ENCODE assay signal across 28 cellular contexts in genomic region chr16:66401610-66402009, GRCh38. TPM values are rescaled to one million over a fixed set of nuclear protein-coding genes. Genes with fewer than 3 reads are reported as not detected.
A peak's percentile ranks its signal among the peaks of the same experiment; 100 is the strongest.
DNase-seq lines count a peak whose midpoint lies in the region; ATAC-seq and TF ChIP-seq lines count a peak whose summit lies in the region.
"Had no signal": no experiment of that assay in that cellular context is flagged by ENCODE, and none has a peak within 500 bp of the region (broad histone marks: within the 10 kb centered on the region; RNA-seq: fewer than 3 reads in every experiment).

No MANE protein-coding gene starts in this region.

- ATAC-seq in thoracic aorta (ENCODE audit: insufficient number of reproducible peaks, low FRiP score, low read depth) (no peak), HG03439 (IDR thresholded peaks at IDR 0.05; ENCODE audit: unreplicated experiment) (no peak), SK-N-SH treated with all-trans-retinoic acid at 6 μM for 48 hours (no peak)
- ATAC-seq: GM12878, HepG2 had no signal

- peaks cover 6% of the 10 kb centered on the region for H3K27me3 Mint-ChIP-seq in chondrocyte (ENCODE audit: low read depth)
- H3K27me3 Mint-ChIP-seq in nephron progenitor cell (ENCODE audit: low read depth, poor library complexity), result peaks cover 31% of the 10 kb centered on the region

- H3K4me3 Mint-ChIP-seq in chondrocyte (ENCODE audit: unreplicated experiment) (no peak overlapping the region), nephron progenitor cell (no peak overlapping the region)
- H3K4me3 Mint-ChIP-seq: CD8-positive, alpha-beta memory T cell had no signal

- intact Hi-C loops in left ventricle myocardium inferior (cut with micrococcal nuclease), result no loop called here

- POLR2A ChIA-PET in RWPE1 (lab: Yijun Ruan, JAX; ENCODE audit: low non-redundant PET), result no interaction called here

- H3K27ac ChIP-seq in left ventricle myocardium inferior (replicated peaks) (peak overlapping the region; percentile 73), right atrium auricular region (no peak overlapping the region), thoracic aorta (peak overlapping the region; percentile 38 to 63), RWPE1 (no peak overlapping the region)
- H3K27ac ChIP-seq: C4-2B, SJSA1 had no signal

- H3K27me3 ChIP-seq in left ventricle myocardium inferior (ENCODE audit: low read depth), result peaks cover 8% of the 10 kb centered on the region
- no peaks in the 10 kb centered on the region for H3K27me3 ChIP-seq in right atrium auricular region
- H3K27me3 ChIP-seq in thoracic aorta (replicated peaks; ENCODE audit: insufficient read depth), result no peaks in the 10 kb centered on the region
- H3K27me3 ChIP-seq: SJSA1 had no signal

- peaks cover 7% of the 10 kb centered on the region for H3K9me3 ChIP-seq in left ventricle myocardium inferior (replicated peaks)
- H3K9me3 ChIP-seq in right atrium auricular region, result no peaks in the 10 kb centered on the region
- no peaks in the 10 kb centered on the region for H3K9me3 ChIP-seq in thoracic aorta
- H3K9me3 ChIP-seq: SJSA1 had no signal

- H3K4me3 ChIP-seq in left ventricle myocardium inferior (no peak overlapping the region), right atrium auricular region (no peak overlapping the region), thoracic aorta (no peak overlapping the region)
- H3K4me3 ChIP-seq: GM12878, SJSA1 had no signal

- H3K27ac Mint-ChIP-seq in chondrocyte (ENCODE audit: unreplicated experiment), result peak overlapping the region; percentile 82
- H3K27ac Mint-ChIP-seq in nephron progenitor cell, result peak overlapping the region; percentile 69
- H3K27ac Mint-ChIP-seq: CD8-positive, alpha-beta memory T cell had no signal

- no peak for TF ChIP-seq CTCF in left ventricle myocardium inferior (IDR thresholded peaks at IDR 0.05; ENCODE audit: borderline replicate concordance)
- no peak for TF ChIP-seq CTCF in right atrium auricular region (IDR thresholded peaks at IDR 0.05)
- no peak for TF ChIP-seq CTCF in chondrocyte (IDR thresholded peaks at IDR 0.05)
- TF ChIP-seq CTCF in nephron progenitor cell (IDR thresholded peaks at IDR 0.05), result no peak
- no peak for TF ChIP-seq CTCF in thoracic aorta (IDR thresholded peaks at IDR 0.05)
- no peak for TF ChIP-seq CTCF in RWPE1 (conservative IDR thresholded peaks at IDR 0.05; ENCODE audit: low read depth)

- CTCF ChIA-PET in RWPE1 (lab: Yijun Ruan, JAX), result no interaction called here

- no peaks in the 10 kb centered on the region for H3K9me3 Mint-ChIP-seq in chondrocyte (ENCODE audit: low read depth)
- peaks cover 16% of the 10 kb centered on the region for H3K9me3 Mint-ChIP-seq in nephron progenitor cell
- H3K9me3 Mint-ChIP-seq: CD8-positive, alpha-beta memory T cell had no signal

- no peak for DNase-seq in left ventricle myocardium inferior
- no peak for DNase-seq in right atrium auricular region (ENCODE audit: low spot score)
- no peak for DNase-seq in chondrocyte (ENCODE audit: low spot score)
- DNase-seq in nephron progenitor cell, result no peak
- DNase-seq in thoracic aorta (ENCODE audit: low spot score), result no peak
- DNase-seq in RWPE1 (ENCODE audit: low spot score), result no peak
- DNase-seq: CD8-positive, alpha-beta memory T cell; DMS 273 treated with DMSO at 0.1 percent for 48 hours; DMS79; EL; GDM1; Kasumi-1; NCI-H1105 treated with DMSO at 0.1 percent for 48 hours; NCI-H146; NCI-H1930; NCI-H2107; NCI-H524; NCI-H774 had no signal

- H3K36me3 ChIP-seq in left ventricle myocardium inferior, result peaks cover 16% of the 10 kb centered on the region
- no peaks in the 10 kb centered on the region for H3K36me3 ChIP-seq in right atrium auricular region
- H3K36me3 ChIP-seq in thoracic aorta, result no peaks in the 10 kb centered on the region
- H3K36me3 ChIP-seq: SJSA1 had no signal

- peaks cover 11% of the 10 kb centered on the region for H3K4me1 Mint-ChIP-seq in chondrocyte (ENCODE audit: low read depth)
- peaks cover 26% of the 10 kb centered on the region for H3K4me1 Mint-ChIP-seq in nephron progenitor cell

- H3K36me3 Mint-ChIP-seq in chondrocyte (ENCODE audit: low read depth) (no peaks in the 10 kb centered on the region), nephron progenitor cell (ENCODE audit: low read depth) (no peaks in the 10 kb centered on the region)
- H3K36me3 Mint-ChIP-seq: CD8-positive, alpha-beta memory T cell had no signal

- H3K4me1 ChIP-seq in left ventricle myocardium inferior, result peaks cover 41% of the 10 kb centered on the region
- H3K4me1 ChIP-seq in right atrium auricular region, result peaks cover 0 to 15% of the 10 kb centered on the region in 2 donors
- H3K4me1 ChIP-seq in thoracic aorta (ENCODE audit: control insufficient read depth in 1 of 2, low read depth in 2 of 2), result peaks cover 3 to 17% of the 10 kb centered on the region in 2 donors

TF ChIP-seq in SK-N-SH treated with all-trans-retinoic acid at 6 μM for 48 hours, 23 proteins besides CTCF, POLR2A, EP300 and RAD21:
- TF ChIP-seq ISL1 (CRISPR knock-in tag; IDR thresholded peaks at IDR 0.05) (no peak), OSR1 (CRISPR knock-in tag; IDR thresholded peaks at IDR 0.05) (no peak), ESRRG (CRISPR knock-in tag; IDR thresholded peaks at IDR 0.05) (no peak), TOX (CRISPR knock-in tag; IDR thresholded peaks at IDR 0.05; ENCODE audit: borderline replicate concordance) (no peak), ZNF70 (CRISPR knock-in tag; IDR thresholded peaks at IDR 0.05) (no peak), PPARA (CRISPR knock-in tag; IDR thresholded peaks at IDR 0.05; ENCODE audit: borderline replicate concordance) (no peak), TSHZ2 (CRISPR knock-in tag; IDR thresholded peaks at IDR 0.05) (no peak)

RNA-seq across cellular contexts. Expression of gene BEAN1, which starts 25.5 kb away (rescaled TPM):
- total RNA-seq in left ventricle myocardium inferior, result 0.33 TPM
- total RNA-seq in right atrium auricular region, result under 1 TPM; 0.48 to 0.75 TPM
- 3.1 to 4.1 TPM (median 3.7 TPM) in 3 replicates for total RNA-seq in chondrocyte
- under 1 TPM in 1 of 2 donors, not detected in 1; 0.28 TPM for total RNA-seq in thoracic aorta
- total RNA-seq: A673; CD8-positive, alpha-beta memory T cell; GM12878; HT1080; M059J; SJSA1 had no signal

RNA-seq across cellular contexts. Expression of gene CDH5, which starts 35.1 kb away (rescaled TPM):
- total RNA-seq in left ventricle myocardium inferior, result 47.1 TPM
- 10 to 100 TPM; 47.4 to 58.0 TPM for total RNA-seq in right atrium auricular region
- not detected in 3 replicates for total RNA-seq in chondrocyte
- 10 to 100 TPM; 21.1 to 40.0 TPM for total RNA-seq in thoracic aorta
- total RNA-seq: CD8-positive, alpha-beta memory T cell; GM12878; H4; SJSA1 had no signal

Comparison
In these comparisons a context has a peak if more than half of its experiments do, and no peak if none do; other contexts are left out.
1. H3K27ac ChIP-seq: peak in left ventricle myocardium inferior (single experiment) and thoracic aorta (2 of 2); none in right atrium auricular region (0 of 2) and RWPE1 (single experiment).
2. RNA of gene CDH5, which starts 35.1 kb away (total RNA-seq): 47.4 to 58.0 TPM in right atrium auricular region, 47.1 TPM in left ventricle myocardium inferior (single experiment) and 21.1 to 40.0 TPM in thoracic aorta; not detected in chondrocyte; every median in the first group is over 10 times any median in the second.